Comparison of ENCODE assay signal across 14 cellular contexts in the genomic region with DNA sequence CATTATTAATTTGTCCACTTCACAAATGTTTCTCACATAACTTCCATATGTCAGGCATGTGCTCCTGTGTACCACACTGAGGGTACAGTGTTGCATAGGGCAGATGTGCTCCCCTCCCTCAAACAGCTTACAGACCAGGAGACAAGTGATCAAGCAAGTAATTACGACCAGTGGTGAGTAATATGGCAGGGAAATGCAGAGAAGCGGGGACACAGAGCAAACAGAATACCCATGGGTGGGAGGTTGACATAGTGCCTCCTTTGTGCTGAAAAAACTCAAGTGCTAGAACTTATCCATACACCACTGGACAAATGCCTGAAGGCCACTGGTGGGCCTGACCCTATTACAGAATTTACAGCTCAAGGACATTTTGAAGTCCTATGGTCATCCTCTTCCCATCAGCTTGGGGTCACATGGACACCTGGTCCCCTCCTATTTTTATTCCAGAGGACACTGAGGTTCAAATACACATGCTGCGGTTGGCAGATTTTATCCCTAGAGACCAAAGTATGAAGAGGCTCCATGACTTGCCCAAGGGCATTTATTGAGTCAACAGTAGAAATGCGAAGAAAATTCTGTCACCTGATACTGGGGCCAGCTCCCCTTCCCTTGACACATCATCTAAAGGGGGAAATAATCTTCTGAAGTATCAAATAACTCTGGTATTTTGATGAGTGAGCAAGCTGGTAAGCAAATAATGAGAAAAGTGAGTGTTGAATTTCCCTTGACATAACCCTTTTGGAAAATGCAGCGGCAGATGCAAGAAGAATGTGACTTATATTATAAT.
DNase-seq lines count a peak whose midpoint lies in the region; ATAC-seq and TF ChIP-seq lines count a peak whose summit lies in the region.
"Had no signal": no experiment of that assay in that cellular context is flagged by ENCODE, and none has a peak within 500 bp of the region (broad histone marks: within the 10 kb centered on the region; RNA-seq: fewer than 3 reads in every experiment).

No MANE protein-coding gene starts in this region.

- H3K9me3 ChIP-seq in breast epithelium: no peaks in the 10 kb centered on the region

- TF ChIP-seq CTCF in breast epithelium (IDR thresholded peaks at IDR 0.05): no peak
- TF ChIP-seq CTCF in osteocyte (IDR thresholded peaks at IDR 0.05): no peak

- H3K36me3 Mint-ChIP-seq in osteocyte (ENCODE audit: unreplicated experiment): no peaks in the 10 kb centered on the region

- H3K9me3 Mint-ChIP-seq in osteocyte (ENCODE audit: unreplicated experiment): peaks cover 12% of the 10 kb centered on the region

- H3K27ac ChIP-seq in breast epithelium: peak overlapping the region; percentile 49 to 55
- H3K27ac ChIP-seq: 22Rv1, HL-60 had no signal

- TF ChIP-seq POLR2A in breast epithelium (IDR thresholded peaks at IDR 0.05): no peak

- intact Hi-C loops in breast epithelium (cut with DNase I; ENCODE audit: low total_unique reads): no loop called here

- no peaks in the 10 kb centered on the region for H3K36me3 ChIP-seq in breast epithelium

- peaks cover 20% of the 10 kb centered on the region for H3K4me1 Mint-ChIP-seq in osteocyte (ENCODE audit: unreplicated experiment)

- DNase-seq in DMS 273 (lab: John Stamatoyannopoulos, UW; ENCODE audit: unreplicated experiment): peak; percentile 28
- no peak for DNase-seq in DMS 273 treated with DMSO at 0.1 percent for 48 hours (lab: John Stamatoyannopoulos, UW)
- peak; percentile 61 for DNase-seq in NCI-H345 treated with DMSO at 0.1 percent for 48 hours (lab: John Stamatoyannopoulos, UW; ENCODE audit: unreplicated experiment)
- DNase-seq in breast epithelium (ENCODE audit: low spot score in 2 of 2): no peak
- no peak for DNase-seq in osteocyte (ENCODE audit: extremely low spot score, unreplicated experiment)
- no peak for DNase-seq in HCEC 1CT
- no peak for DNase-seq in activated CD4-positive, alpha-beta T cell treated with anti-CD3 and anti-CD28 coated beads for 48 hours
- DNase-seq: activated CD4-positive, alpha-beta T cell treated with anti-CD3 and anti-CD28 coated beads for 1 hour; NCI-H1048; substantia nigra had no signal

- H3K4me3 Mint-ChIP-seq in osteocyte (ENCODE audit: unreplicated experiment): peak overlapping the region; percentile 15

- ATAC-seq in HG03108 (IDR thresholded peaks at IDR 0.05; ENCODE audit: unreplicated experiment): no peak
- ATAC-seq: SK-N-SH treated with all-trans-retinoic acid at 6 μM for 48 hours had no signal

- H3K27me3 Mint-ChIP-seq in osteocyte (ENCODE audit: unreplicated experiment): peaks cover 29% of the 10 kb centered on the region

- no peaks in the 10 kb centered on the region for H3K27me3 ChIP-seq in breast epithelium

- H3K4me3 ChIP-seq in breast epithelium: no peak overlapping the region

- H3K27ac Mint-ChIP-seq in osteocyte (ENCODE audit: unreplicated experiment): no peak overlapping the region

- no peaks in the 10 kb centered on the region for H3K4me1 ChIP-seq in breast epithelium

Comparison
In these comparisons a context has a peak if more than half of its experiments do, and no peak if none do; other contexts are left out.
1. DNase-seq: peak in DMS 273 (single experiment) and NCI-H345 treated with DMSO at 0.1 percent for 48 hours (single experiment); none in DMS 273 treated with DMSO at 0.1 percent for 48 hours (single experiment), breast epithelium (0 of 2), osteocyte (single experiment), HCEC 1CT (single experiment) and activated CD4-positive, alpha-beta T cell treated with anti-CD3 and anti-CD28 coated beads for 48 hours (single experiment).